ENCODE assay signal across 1 cellular context in genomic region chr15:70356919-70357318, GRCh38.
TF ChIP-seq lines count a peak whose summit lies in the region.

No MANE protein-coding gene starts in this region.

TF ChIP-seq in H1, 55 proteins besides CTCF, POLR2A, EP300 and RAD21:
- TF ChIP-seq SP1 (IDR thresholded peaks at IDR 0.05; ENCODE audit: low read depth, low read length) (no peak), RBBP5 (IDR thresholded peaks at IDR 0.05; ENCODE audit: borderline replicate concordance, low read depth, low read length) (no peak)
